1 cellular context compared by ENCODE assay signal in genomic region chr4:10182446-10183424, GRCh38.
TF ChIP-seq lines count a peak whose summit lies in the region.

No MANE protein-coding gene starts in this region.

TF ChIP-seq in K562, 482 proteins besides CTCF, POLR2A, EP300 and RAD21 (continued from another document and continues in another):
- 0 out of 2 replicates have a peak, but pooled peaks have one; percentile 46 for TF ChIP-seq STAT5A (IDR thresholded peaks at IDR 0.05; ENCODE audit: borderline replicate concordance, low read length)
- TF ChIP-seq MCM2 (IDR thresholded peaks at IDR 0.05; ENCODE audit: low read depth): no peak
- TF ChIP-seq NCOA2 (IDR thresholded peaks at IDR 0.05; ENCODE audit: partially characterized antibody in 2 of 2): peak in 1 of 2 experiments; percentile 40
- TF ChIP-seq TCF7L2 (IDR thresholded peaks at IDR 0.05; ENCODE audit: low read depth, low read length): no peak
- TF ChIP-seq MTA3 (IDR thresholded peaks at IDR 0.05; ENCODE audit: borderline replicate concordance): no peak
- no peak for TF ChIP-seq PRDM10 (IDR thresholded peaks at IDR 0.05; ENCODE audit: partially characterized antibody)
- no peak for TF ChIP-seq RBBP5 (IDR thresholded peaks at IDR 0.05; ENCODE audit: borderline replicate concordance, insufficient read depth, low read length, poor library complexity, severe bottlenecking)
- no peak for TF ChIP-seq ARID3A (IDR thresholded peaks at IDR 0.05; ENCODE audit: borderline replicate concordance, low read depth, low read length)
- no peak for TF ChIP-seq PATZ1 (CRISPR knock-in tag; IDR thresholded peaks at IDR 0.05; ENCODE audit: borderline replicate concordance)
- TF ChIP-seq ZFX (CRISPR knock-in tag; IDR thresholded peaks at IDR 0.05): no peak
- no peak for TF ChIP-seq ZBTB34 (CRISPR knock-in tag; IDR thresholded peaks at IDR 0.05)
- TF ChIP-seq E2F5 (CRISPR knock-in tag; IDR thresholded peaks at IDR 0.05): no peak
- TF ChIP-seq ADNP (tag; IDR thresholded peaks at IDR 0.05): no peak
- TF ChIP-seq KLF16 (IDR thresholded peaks at IDR 0.05): no peak
- TF ChIP-seq GTF2B (IDR thresholded peaks at IDR 0.05; ENCODE audit: extremely low read depth, insufficient read length): no peak
- TF ChIP-seq TSC22D4 (tag; IDR thresholded peaks at IDR 0.05): no peak
- no peak for TF ChIP-seq HMG20B (CRISPR knock-in tag; IDR thresholded peaks at IDR 0.05)
- peak; percentile 64; the same call in 1 of the 2 replicates for TF ChIP-seq ZBTB17 (CRISPR knock-in tag; IDR thresholded peaks at IDR 0.05)
- TF ChIP-seq HMBOX1 (IDR thresholded peaks at IDR 0.05): no peak
- no peak for TF ChIP-seq ZNF639 (CRISPR knock-in tag; conservative IDR thresholded peaks at IDR 0.05 in 1 of 2, IDR thresholded peaks at IDR 0.05 in 1 of 2)
- no peak for TF ChIP-seq HEY1 (CRISPR knock-in tag; IDR thresholded peaks at IDR 0.05; ENCODE audit: borderline replicate concordance)
- no peak for TF ChIP-seq CBX3 (IDR thresholded peaks at IDR 0.05; ENCODE audit: borderline replicate concordance in 1 of 2, low read length in 2 of 2)
- no peak for TF ChIP-seq JUN (IDR thresholded peaks at IDR 0.05; ENCODE audit: borderline replicate concordance, low read depth, low read length)
- TF ChIP-seq JUN (CRISPR knock-in tag; IDR thresholded peaks at IDR 0.05; ENCODE audit: borderline replicate concordance): no peak
- TF ChIP-seq ZEB2 (IDR thresholded peaks at IDR 0.05): no peak
- no peak for TF ChIP-seq ZNF124 (CRISPR knock-in tag; IDR thresholded peaks at IDR 0.05)
- no peak for TF ChIP-seq SMARCA4 (IDR thresholded peaks at IDR 0.05)
- no peak for TF ChIP-seq CREM (IDR thresholded peaks at IDR 0.05; ENCODE audit: low read depth)
- no peak for TF ChIP-seq GATAD2B (IDR thresholded peaks at IDR 0.05; ENCODE audit: borderline replicate concordance)
- no peak for TF ChIP-seq ZBTB5 (IDR thresholded peaks at IDR 0.05)
- no peak for TF ChIP-seq FOXP1 (CRISPR knock-in tag; IDR thresholded peaks at IDR 0.05)
- TF ChIP-seq GABPB1 (CRISPR knock-in tag; IDR thresholded peaks at IDR 0.05): no peak
- no peak for TF ChIP-seq BRCA1 (IDR thresholded peaks at IDR 0.05)
- no peak for TF ChIP-seq BRCA1 (CRISPR knock-in tag; IDR thresholded peaks at IDR 0.05)
- TF ChIP-seq ZNF24 (IDR thresholded peaks at IDR 0.05): no peak
- no peak for TF ChIP-seq MCM3 (IDR thresholded peaks at IDR 0.05)
- TF ChIP-seq TEAD1 (CRISPR knock-in tag; IDR thresholded peaks at IDR 0.05): no peak
- TF ChIP-seq RNF219 (CRISPR knock-in tag; IDR thresholded peaks at IDR 0.05): no peak
- 0 out of 2 replicates have a peak, but pooled peaks have one; percentile 22 for TF ChIP-seq ZFP1 (CRISPR knock-in tag; IDR thresholded peaks at IDR 0.05)
- no peak for TF ChIP-seq ELF1 (tag; IDR thresholded peaks at IDR 0.05)
- TF ChIP-seq GABPB2 (CRISPR knock-in tag; conservative IDR thresholded peaks at IDR 0.05): no peak
- TF ChIP-seq HNRNPH1 (optimal IDR thresholded peaks at IDR 0.05; ENCODE audit: low read depth, low read length): no peak
- TF ChIP-seq ZSCAN32 (CRISPR knock-in tag; IDR thresholded peaks at IDR 0.05): no peak
- TF ChIP-seq ZNF395 (CRISPR knock-in tag; IDR thresholded peaks at IDR 0.05): peak; percentile 11; the same call in 1 of the 2 replicates
- no peak for TF ChIP-seq TFAP4 (CRISPR knock-in tag; IDR thresholded peaks at IDR 0.05; ENCODE audit: borderline replicate concordance)
- TF ChIP-seq U2AF1 (optimal IDR thresholded peaks at IDR 0.05; ENCODE audit: low read depth, low read length): no peak
